Comparison of ENCODE assay signal across 8 cellular contexts in the genomic region with DNA sequence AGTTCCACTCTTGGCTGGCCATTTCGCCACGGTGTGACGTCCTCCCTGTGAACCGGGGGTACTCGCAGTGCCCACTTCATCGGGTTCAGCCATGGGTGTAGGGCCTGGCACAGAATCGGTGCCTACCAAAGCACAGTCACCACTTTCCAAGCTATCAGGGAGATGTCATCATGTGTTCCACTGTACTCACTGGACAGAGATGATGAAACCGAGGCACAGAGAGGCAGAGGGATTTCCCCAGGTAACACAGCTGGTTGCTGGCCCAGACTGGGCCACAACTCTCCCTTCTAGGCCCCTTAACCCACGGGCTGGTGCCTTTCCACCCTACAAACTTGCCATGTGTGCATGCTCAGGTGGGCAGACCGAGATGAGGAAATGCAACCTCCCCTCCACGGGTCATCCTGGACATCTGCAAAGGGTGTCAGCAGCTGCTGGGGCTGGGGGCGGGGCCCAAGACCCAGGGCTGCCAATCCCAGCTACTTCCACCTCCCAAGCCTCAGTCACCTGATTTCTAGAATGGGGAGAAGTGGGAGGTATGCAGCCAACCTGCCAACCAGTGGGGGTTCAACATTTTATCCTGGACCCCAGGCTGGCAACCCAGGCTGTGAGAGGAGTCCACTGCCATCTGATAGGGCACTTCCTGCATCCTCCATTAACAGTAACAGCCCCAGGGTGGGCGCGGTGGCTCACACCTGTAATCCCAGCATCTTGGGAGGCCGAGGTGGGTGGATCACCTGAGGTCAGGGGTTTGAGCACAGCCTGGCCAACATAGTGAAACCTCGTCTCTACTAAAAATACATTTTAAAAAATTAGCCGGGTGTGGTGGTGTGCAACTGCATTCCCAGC. TPM values are rescaled to one million over a fixed set of nuclear protein-coding genes. Genes with fewer than 3 reads are reported as not detected.
DNase-seq lines count a peak whose midpoint lies in the region; ATAC-seq and TF ChIP-seq lines count a peak whose summit lies in the region.

No MANE protein-coding gene starts in this region.

- H3K9me2 ChIP-seq in Loucy (replicated peaks; ENCODE audit: low read depth, low read length): no peaks in the 10 kb centered on the region

- H3K36me3 ChIP-seq in Loucy (ENCODE audit: insufficient read depth, low read length) (peaks cover 1% of the 10 kb centered on the region; the same call in 1 of the 2 replicates), right lobe of liver (no peaks in the 10 kb centered on the region), uterus (no peaks in the 10 kb centered on the region), neural progenitor cell (no peaks in the 10 kb centered on the region)

- no peaks in the 10 kb centered on the region for H3K9me3 Mint-ChIP-seq in activated T-cell treated with anti-CD3 and anti-CD28 coated beads, Interleukin-2, amount 50 U/mL, for 4 hours
- no peaks in the 10 kb centered on the region for H3K9me3 Mint-ChIP-seq in neural progenitor cell

- peak overlapping the region; percentile 92 for H3K9ac ChIP-seq in Loucy (ENCODE audit: low read depth, low read length, poor library complexity, severe bottlenecking)
- H3K9ac ChIP-seq in neural progenitor cell: no peak overlapping the region

- peak overlapping the region; percentile 96 for H3K4me3 Mint-ChIP-seq in activated T-cell treated with anti-CD3 and anti-CD28 coated beads, Interleukin-2, amount 50 U/mL, for 4 hours
- H3K4me3 Mint-ChIP-seq in neural progenitor cell: no peak overlapping the region

- H3K4me1 ChIP-seq in Loucy (ENCODE audit: insufficient read depth, low read length, poor library complexity, severe bottlenecking): peaks cover 56% of the 10 kb centered on the region
- H3K4me1 ChIP-seq in right lobe of liver: no peaks in the 10 kb centered on the region
- H3K4me1 ChIP-seq in uterus: no peaks in the 10 kb centered on the region
- H3K4me1 ChIP-seq in neural progenitor cell: peaks cover 12% of the 10 kb centered on the region

- H3K27ac ChIP-seq in right lobe of liver: peak overlapping the region; percentile 7 to 58 (median 47)
- peak overlapping the region; percentile 55 to 60 for H3K27ac ChIP-seq in uterus
- no peak overlapping the region for H3K27ac ChIP-seq in neural progenitor cell

- no peak overlapping the region for H3K27ac Mint-ChIP-seq in neural progenitor cell

- H3K4me3 ChIP-seq in Loucy (ENCODE audit: low read length, poor library complexity, severe bottlenecking) (peak overlapping the region; percentile 85), right lobe of liver (no peak overlapping the region), uterus (no peak overlapping the region), neural progenitor cell (no peak overlapping the region)

- no peak for TF ChIP-seq CTCF in Loucy (conservative IDR thresholded peaks at IDR 0.05; ENCODE audit: low read length)
- no peak for TF ChIP-seq CTCF in right lobe of liver (IDR thresholded peaks at IDR 0.05)
- TF ChIP-seq CTCF in uterus (IDR thresholded peaks at IDR 0.05): no peak
- TF ChIP-seq CTCF in neural progenitor cell (IDR thresholded peaks at IDR 0.05): no peak

- peaks cover 7% of the 10 kb centered on the region for H4K20me1 ChIP-seq in Loucy (ENCODE audit: insufficient read depth, low read length, poor library complexity, severe bottlenecking)
- no peaks in the 10 kb centered on the region for H4K20me1 ChIP-seq in neural progenitor cell (ENCODE audit: low read depth)

- ATAC-seq in GM19397 (IDR thresholded peaks at IDR 0.05; ENCODE audit: unreplicated experiment) (peak; percentile 41), right lobe of liver (peak; percentile 3 to 23 (median 9))
- peak; percentile 64 to 65 for ATAC-seq in activated T-cell treated with anti-CD3 and anti-CD28 coated beads, Interleukin-2, amount 50 U/mL, for 4 hours

- H3K27me3 Mint-ChIP-seq in activated T-cell treated with anti-CD3 and anti-CD28 coated beads, Interleukin-2, amount 50 U/mL, for 4 hours (ENCODE audit: low read depth): no peaks in the 10 kb centered on the region
- peaks cover 12% of the 10 kb centered on the region for H3K27me3 Mint-ChIP-seq in neural progenitor cell (ENCODE audit: insufficient read depth, low read depth)

- DNase-seq in AML-193 (lab: John Stamatoyannopoulos, UW) (peak; percentile 26 to 29), right lobe of liver (peak in 1 of 3 donors; percentile 58), uterus (no peak), neural progenitor cell (ENCODE audit: low spot score) (no peak), globus pallidus (ENCODE audit: low spot score) (no peak)
- peak; percentile 60 for DNase-seq in activated T-cell treated with anti-CD3 and anti-CD28 coated beads, Interleukin-2, amount 50 U/mL, for 4 hours

- intact Hi-C loops in right lobe of liver (cut with DNase I) (loop anchor here in 1 of 2 donors (5.0 kb wide), 1 partner anchor 187 kb away; no protein-coding TSS in a partner anchor), uterus (cut with DNase I; ENCODE audit: low total_unique reads) (no loop called here)

- H3K27me3 ChIP-seq in Loucy (ENCODE audit: insufficient read depth, low read length, poor library complexity, severe bottlenecking) (no peaks in the 10 kb centered on the region), right lobe of liver (no peaks in the 10 kb centered on the region), uterus (no peaks in the 10 kb centered on the region), neural progenitor cell (no peaks in the 10 kb centered on the region)

- H3K9me3 ChIP-seq in Loucy (ENCODE audit: insufficient read depth, low read depth, low read length): no peaks in the 10 kb centered on the region
- no peaks in the 10 kb centered on the region for H3K9me3 ChIP-seq in right lobe of liver
- H3K9me3 ChIP-seq in uterus: no peaks in the 10 kb centered on the region
- no peaks in the 10 kb centered on the region for H3K9me3 ChIP-seq in neural progenitor cell (ENCODE audit: low read depth)

- H2AFZ ChIP-seq in Loucy (ENCODE audit: low read length): no peak overlapping the region
- no peak overlapping the region for H2AFZ ChIP-seq in neural progenitor cell (replicated peaks)

- H3K4me2 ChIP-seq in Loucy (ENCODE audit: low read depth, low read length, poor library complexity, severe bottlenecking) (peak overlapping the region; percentile 71), neural progenitor cell (no peak overlapping the region)

- peaks cover under 1% of the 10 kb centered on the region for H3K36me3 Mint-ChIP-seq in activated T-cell treated with anti-CD3 and anti-CD28 coated beads, Interleukin-2, amount 50 U/mL, for 4 hours (ENCODE audit: insufficient read depth)
- no peaks in the 10 kb centered on the region for H3K36me3 Mint-ChIP-seq in neural progenitor cell

- peaks cover 18% of the 10 kb centered on the region for H3F3A ChIP-seq in Loucy (ENCODE audit: low read depth)
- peaks cover 15% of the 10 kb centered on the region for H3F3A ChIP-seq in neural progenitor cell (ENCODE audit: low read depth)

- WGBS in right lobe of liver (ENCODE audit: insufficient coverage, low coverage, low lambda C conversion rate, missing lambda C conversion rate): 51% methylated on average over 3 of the region's 17 CpGs

- TF ChIP-seq POLR2A in right lobe of liver (IDR thresholded peaks at IDR 0.05) (no peak), uterus (IDR thresholded peaks at IDR 0.05) (no peak)

- peaks cover 80% of the 10 kb centered on the region for H3K79me2 ChIP-seq in Loucy (ENCODE audit: insufficient read depth, low read length)
- H3K79me2 ChIP-seq in neural progenitor cell (ENCODE audit: low read depth): no peaks in the 10 kb centered on the region

- H3K4me1 Mint-ChIP-seq in activated T-cell treated with anti-CD3 and anti-CD28 coated beads, Interleukin-2, amount 50 U/mL, for 4 hours (ENCODE audit: low read depth): peaks cover 66% of the 10 kb centered on the region
- H3K4me1 Mint-ChIP-seq in neural progenitor cell: peaks cover 26% of the 10 kb centered on the region

RNA-seq across cellular contexts. Expression of gene SH2D3C, which starts 0.9 kb away (rescaled TPM):
- 10 to 100 TPM in 1 of 3 donors, 1 to 10 TPM in 2; 5.9 to 10.8 (median 7.0) TPM for total RNA-seq in activated T-cell treated with anti-CD3 and anti-CD28 coated beads, Interleukin-2, amount 50 U/mL, for 4 hours
- 1 to 10 TPM; 1.7 to 5.6 (median 2.7) TPM for total RNA-seq in right lobe of liver
- 10 to 100 TPM in 3 of 4 donors, 1 to 10 TPM in 1; 3.6 to 38.1 (median 19.8) TPM for total RNA-seq in uterus
- 1.8 and 1.9 TPM in 2 replicates for total RNA-seq in neural progenitor cell (ENCODE audit: low replicate concordance)

RNA-seq across cellular contexts. Expression of gene CDK9, which starts 6.5 kb away (rescaled TPM):
- total RNA-seq in activated T-cell treated with anti-CD3 and anti-CD28 coated beads, Interleukin-2, amount 50 U/mL, for 4 hours: 10 to 100 TPM; 66.9 to 91.5 (median 82.5) TPM
- 100 to 1,000 TPM in 1 of 6 experiments, 10 to 100 TPM in 5; 49.4 to 107 (median 54.5) TPM for total RNA-seq in right lobe of liver
- 100 to 1,000 TPM in 1 of 4 donors, 10 to 100 TPM in 3; 30.0 to 175 (median 77.4) TPM for total RNA-seq in uterus
- 22.5 and 47.8 TPM in 2 replicates for total RNA-seq in neural progenitor cell (ENCODE audit: low replicate concordance)

RNA-seq across cellular contexts. Expression of gene FPGS, which starts 23.3 kb away (rescaled TPM):
- 100 to 1,000 TPM; 137 to 149 (median 141) TPM for total RNA-seq in activated T-cell treated with anti-CD3 and anti-CD28 coated beads, Interleukin-2, amount 50 U/mL, for 4 hours
- total RNA-seq in right lobe of liver (10 to 100 TPM; 44.3 to 68.5 (median 56.9) TPM), uterus (100 to 1,000 TPM in 1 of 4 donors, 10 to 100 TPM in 3; 11.5 to 128 (median 46.6) TPM), neural progenitor cell (ENCODE audit: low replicate concordance) (32.8 and 60.5 TPM in 2 replicates)

RNA-seq across cellular contexts. Expression of gene TOR2A, which starts 44.3 kb away (rescaled TPM):
- 10 to 100 TPM; 19.8 to 23.6 (median 20.1) TPM for total RNA-seq in activated T-cell treated with anti-CD3 and anti-CD28 coated beads, Interleukin-2, amount 50 U/mL, for 4 hours
- 10 to 100 TPM in 2 of 6 experiments, 1 to 10 TPM in 4; 6.1 to 15.3 (median 7.7) TPM for total RNA-seq in right lobe of liver
- total RNA-seq in uterus: 10 to 100 TPM in 2 of 4 donors, 1 to 10 TPM in 2; 2.0 to 73.8 (median 7.0) TPM
- total RNA-seq in neural progenitor cell (ENCODE audit: low replicate concordance): 5.5 and 18.3 TPM in 2 replicates

Comparison
In these comparisons a context has a peak if more than half of its experiments do, and no peak if none do; other contexts are left out.
1. DNase-seq: peak in AML-193 (2 of 2) and activated T-cell treated with anti-CD3 and anti-CD28 coated beads, Interleukin-2, amount 50 U/mL, for 4 hours (single experiment); none in uterus (0 of 2), neural progenitor cell (single experiment) and globus pallidus (single experiment).
2. ATAC-seq: peak in every context shown above with its lines; median percentile 64 in activated T-cell treated with anti-CD3 and anti-CD28 coated beads, Interleukin-2, amount 50 U/mL, for 4 hours; 41 in GM19397; 9 in right lobe of liver.